24 cellular contexts compared by ENCODE assay signal in genomic region chr4:47551682-47552081, GRCh38.
DNase-seq lines count a peak whose midpoint lies in the region; ATAC-seq, FAIRE-seq and TF ChIP-seq lines count a peak whose summit lies in the region.
"Had no signal": no experiment of that assay in that cellular context is flagged by ENCODE, and none has a peak within 500 bp of the region (broad histone marks: within the 10 kb centered on the region; RNA-seq: fewer than 3 reads in every experiment).

No MANE protein-coding gene starts in this region.

- H3K9ac ChIP-seq in H9 (ENCODE audit: extremely low read depth, insufficient read length, low read length) = no peak overlapping the region

- H4K20me1 ChIP-seq in H9 (ENCODE audit: control insufficient read depth, insufficient read depth, insufficient read length) = no peaks in the 10 kb centered on the region

- no peak overlapping the region for H3K23ac ChIP-seq in H9 (ENCODE audit: insufficient read length, low read depth, low read length)

- no peaks in the 10 kb centered on the region for H3K27me3 ChIP-seq in bronchial epithelial cell (ENCODE audit: control insufficient read depth, insufficient read depth, low read length)
- H3K27me3 ChIP-seq in H9 (ENCODE audit: insufficient read depth, low read length) = no peaks in the 10 kb centered on the region
- no peaks in the 10 kb centered on the region for H3K27me3 ChIP-seq in body of pancreas
- H3K27me3 ChIP-seq: upper lobe of left lung had no signal

- H4K8ac ChIP-seq in H9 (replicated peaks; ENCODE audit: insufficient read length, low read depth, low read length) = no peak overlapping the region

- peak; percentile 21 for DNase-seq in GM03348 (ENCODE audit: low spot score)
- DNase-seq in RCC 7860 (ENCODE audit: low spot score) = peak; percentile 60
- peak; percentile 75 for DNase-seq in bronchial epithelial cell (ENCODE audit: low read depth)
- DNase-seq in renal cortical epithelial cell (ENCODE audit: low read depth) = peak; percentile 35
- no peak for DNase-seq in H9
- no peak for DNase-seq in body of pancreas
- DNase-seq in HTR-8/SVneo (ENCODE audit: insufficient read length, low spot score) = no peak
- DNase-seq: activated naive CD4-positive, alpha-beta T cell treated with anti-CD3 and anti-CD28 coated beads, Interleukin-2, amount 10 ng/mL, durations not matched to agents 7 days and 5 days; CD8-positive, alpha-beta memory T cell; head of caudate nucleus; KBM-7; left cardiac atrium; NCI-H1436; NCI-H510A treated with DMSO at 0.1 percent for 48 hours; small intestine; substantia nigra; upper lobe of left lung had no signal

- no peak overlapping the region for H3K27ac ChIP-seq in H9 (ENCODE audit: insufficient read length, low read depth, low read length)
- no peak overlapping the region for H3K27ac ChIP-seq in body of pancreas
- H3K27ac ChIP-seq: upper lobe of left lung had no signal

- ATAC-seq in body of pancreas (no peak), HG02938 (IDR thresholded peaks at IDR 0.05; ENCODE audit: unreplicated experiment) (no peak)
- ATAC-seq: GM12878; HCT116; left cardiac atrium; stimulated activated effector memory CD8-positive, alpha-beta T cell treated with anti-CD3 and anti-CD28 coated beads, Interleukin-12 subunit alpha, Interleukin-12 subunit beta, amount 100 ng/mL, for 72 hours had no signal

- H3K79me2 ChIP-seq in H9 (ENCODE audit: insufficient read depth, low read length) = no peaks in the 10 kb centered on the region

- no peak overlapping the region for H2BK20ac ChIP-seq in H9 (ENCODE audit: low read depth, low read length, poor library complexity, severe bottlenecking)

- H2BK15ac ChIP-seq in H9 (ENCODE audit: low read depth, low read length) = no peak overlapping the region

- H3K27me3 Mint-ChIP-seq in H9 (ENCODE audit: low read depth) = no peaks in the 10 kb centered on the region
- H3K27me3 Mint-ChIP-seq: activated naive CD4-positive, alpha-beta T cell treated with anti-CD3 and anti-CD28 coated beads, Interleukin-2, amount 10 ng/mL, durations not matched to agents 7 days and 5 days; CD8-positive, alpha-beta memory T cell; central memory CD8-positive, alpha-beta T cell; memory B cell had no signal

- no peaks in the 10 kb centered on the region; a peak in 2 of 7 replicates for H3K36me3 Mint-ChIP-seq in H9 (ENCODE audit: insufficient read depth in 1 of 3, low read depth in 3 of 3)
- H3K36me3 Mint-ChIP-seq: stimulated activated effector memory CD8-positive, alpha-beta T cell treated with anti-CD3 and anti-CD28 coated beads, Interleukin-12 subunit alpha, Interleukin-12 subunit beta, amount 100 ng/mL, for 72 hours had no signal

- no peak overlapping the region for H2BK120ac ChIP-seq in H9 (ENCODE audit: low read depth, low read length, poor library complexity, severe bottlenecking)

- H3K4me1 ChIP-seq in H9 (ENCODE audit: insufficient read depth, low read length) (no peaks in the 10 kb centered on the region), body of pancreas (no peaks in the 10 kb centered on the region)
- H3K4me1 ChIP-seq: upper lobe of left lung had no signal

- H3K4me3 Mint-ChIP-seq in H9 = no peak overlapping the region
- H3K4me3 Mint-ChIP-seq: activated naive CD4-positive, alpha-beta T cell treated with anti-CD3 and anti-CD28 coated beads, Interleukin-2, amount 10 ng/mL, durations not matched to agents 7 days and 5 days; CD8-positive, alpha-beta memory T cell; central memory CD8-positive, alpha-beta T cell; memory B cell; stimulated activated effector memory CD8-positive, alpha-beta T cell treated with anti-CD3 and anti-CD28 coated beads, Interleukin-12 subunit alpha, Interleukin-12 subunit beta, amount 100 ng/mL, for 72 hours; T-helper 2 cell treated with Interferon-gamma antibody and Interleukin-4, amounts not matched to agents 5 μg/mL and 100 μg/mL, for 36 hours had no signal

- H3K14ac ChIP-seq in H9 (ENCODE audit: insufficient read depth, low read length) = no peak overlapping the region

- no peak overlapping the region for H3K4ac ChIP-seq in H9 (ENCODE audit: low read depth, low read length)

- H3K23me2 ChIP-seq in H9 (ENCODE audit: insufficient read length, low read depth, low read length, poor library complexity, severe bottlenecking) = no peaks in the 10 kb centered on the region

- H3K36me3 ChIP-seq in bronchial epithelial cell (ENCODE audit: control insufficient read depth, insufficient read depth, low read length) = peaks cover 5% of the 10 kb centered on the region
- no peaks in the 10 kb centered on the region for H3K36me3 ChIP-seq in body of pancreas (replicated peaks in 1 of 2; ENCODE audit: insufficient read depth in 1 of 2, low read depth in 2 of 2)

- TF ChIP-seq POLR2A in body of pancreas (IDR thresholded peaks at IDR 0.05) = no peak

- H3K4me2 ChIP-seq in H9 (ENCODE audit: insufficient read depth, insufficient read length, low read length) = no peak overlapping the region

- no peak overlapping the region for H3K18ac ChIP-seq in H9 (ENCODE audit: insufficient read length, low read depth, low read length)

- H4K91ac ChIP-seq in H9 (ENCODE audit: insufficient read length, low read depth, low read length) = no peak overlapping the region

- no peak overlapping the region for H2BK12ac ChIP-seq in H9 (ENCODE audit: insufficient read length, low read depth, low read length)

- H2AFZ ChIP-seq in H9 (ENCODE audit: low read length) = no peak overlapping the region

- H3T11ph ChIP-seq in H9 (ENCODE audit: low read length) = no peak overlapping the region

- peak; percentile 81 for FAIRE-seq in RCC 7860 (lab: Jason Lieb, UNC)
- no peak for FAIRE-seq in bronchial epithelial cell (lab: Jason Lieb, UNC)
- FAIRE-seq in HTR-8/SVneo (lab: Jason Lieb, UNC) = no peak
- FAIRE-seq: GM12878, small intestine had no signal

- intact Hi-C loops in body of pancreas (cut with DNase I) = no loop called here

- H3K4me3 ChIP-seq in bronchial epithelial cell (ENCODE audit: low read depth, low read length) (no peak overlapping the region), body of pancreas (no peak overlapping the region)
- H3K4me3 ChIP-seq: GM12878, upper lobe of left lung had no signal

- H3K9me3 ChIP-seq in H9 (ENCODE audit: control insufficient read depth, low read depth, low read length) (no peaks in the 10 kb centered on the region), body of pancreas (no peaks in the 10 kb centered on the region)
- H3K9me3 ChIP-seq: upper lobe of left lung had no signal

- no peak overlapping the region for H3K27ac Mint-ChIP-seq in H9
- H3K27ac Mint-ChIP-seq: activated naive CD4-positive, alpha-beta T cell treated with anti-CD3 and anti-CD28 coated beads, Interleukin-2, amount 10 ng/mL, durations not matched to agents 7 days and 5 days; memory B cell; stimulated activated effector memory CD8-positive, alpha-beta T cell treated with anti-CD3 and anti-CD28 coated beads, Interleukin-12 subunit alpha, Interleukin-12 subunit beta, amount 100 ng/mL, for 72 hours; T-helper 2 cell treated with Interferon-gamma antibody and Interleukin-4, amounts not matched to agents 5 μg/mL and 100 μg/mL, for 36 hours had no signal

- TF ChIP-seq CTCF in bronchial epithelial cell (IDR thresholded peaks at IDR 0.05; ENCODE audit: insufficient read depth, low read length, severe bottlenecking) (no peak), H9 (conservative IDR thresholded peaks at IDR 0.05) (no peak), body of pancreas (IDR thresholded peaks at IDR 0.05) (no peak)

- no peak overlapping the region for H2AK5ac ChIP-seq in H9 (ENCODE audit: insufficient read length, low read length)

- no peaks in the 10 kb centered on the region for H3K79me1 ChIP-seq in H9 (ENCODE audit: insufficient read depth, low read depth, low read length, poor library complexity, severe bottlenecking)

- H2BK5ac ChIP-seq in H9 (ENCODE audit: insufficient read length, low read length) = no peak overlapping the region

- H3K9me3 Mint-ChIP-seq in H9 = peaks cover 0 to 3% of the 10 kb centered on the region in 2 experiments; a peak in 2 of 5 replicates
- H3K9me3 Mint-ChIP-seq: activated naive CD4-positive, alpha-beta T cell treated with anti-CD3 and anti-CD28 coated beads, Interleukin-2, amount 10 ng/mL, durations not matched to agents 7 days and 5 days; CD8-positive, alpha-beta memory T cell; central memory CD8-positive, alpha-beta T cell; memory B cell; T-helper 2 cell treated with Interferon-gamma antibody and Interleukin-4, amounts not matched to agents 5 μg/mL and 100 μg/mL, for 36 hours had no signal

- H3K4me1 Mint-ChIP-seq in H9 = no peaks in the 10 kb centered on the region
- H3K4me1 Mint-ChIP-seq: activated naive CD4-positive, alpha-beta T cell treated with anti-CD3 and anti-CD28 coated beads, Interleukin-2, amount 10 ng/mL, durations not matched to agents 7 days and 5 days; central memory CD8-positive, alpha-beta T cell; memory B cell; stimulated activated effector memory CD8-positive, alpha-beta T cell treated with anti-CD3 and anti-CD28 coated beads, Interleukin-12 subunit alpha, Interleukin-12 subunit beta, amount 100 ng/mL, for 72 hours had no signal

- no peak overlapping the region for H4K5ac ChIP-seq in H9 (ENCODE audit: insufficient read length, low read depth, low read length)

- H3K56ac ChIP-seq in H9 (ENCODE audit: insufficient read length, low read depth, low read length) = no peak overlapping the region

Comparison
In these comparisons a context has a peak if more than half of its experiments do, and no peak if none do; other contexts are left out.
1. DNase-seq: peak in GM03348 (single experiment), RCC 7860 (single experiment), bronchial epithelial cell (single experiment) and renal cortical epithelial cell (single experiment); none in H9 (single experiment), body of pancreas (0 of 4) and HTR-8/SVneo (single experiment).